10 cellular contexts compared by ENCODE assay signal in genomic region chr19:10114651-10115391, GRCh38. TPM values are rescaled to one million over a fixed set of nuclear protein-coding genes. Genes with fewer than 3 reads are reported as not detected.
DNase-seq lines count a peak whose midpoint lies in the region; ATAC-seq and TF ChIP-seq lines count a peak whose summit lies in the region.
"Had no signal": no experiment of that assay in that cellular context is flagged by ENCODE, and none has a peak within 500 bp of the region (broad histone marks: within the 10 kb centered on the region; RNA-seq: fewer than 3 reads in every experiment).

No MANE protein-coding gene starts in this region.

- no peak for TF ChIP-seq CTCF in GM10266 (IDR thresholded peaks at IDR 0.05; ENCODE audit: control insufficient read depth, insufficient read depth, low read depth, missing control alignments)

- peaks cover 46 to 95% (median 70%) of the 10 kb centered on the region in 11 experiments; a peak in 21 of 22 replicates for H4K20me1 ChIP-seq in BLaER1 treated with 17β-estradiol and CSF1 and Interleukin-3, amounts not matched to agents 10 nM and 100 nM

- peak overlapping the region in 4 of 11 experiments; percentile 37 to 96 (median 94); a peak in 5 of 22 replicates for H3K9ac ChIP-seq in BLaER1 treated with 17β-estradiol and CSF1 and Interleukin-3, amounts not matched to agents 10 nM and 100 nM

- peaks cover 68 to 82% (median 71%) of the 10 kb centered on the region in 11 experiments for H3K36me3 ChIP-seq in BLaER1 treated with 17β-estradiol and CSF1 and Interleukin-3, amounts not matched to agents 10 nM and 100 nM

- peak; percentile 1 for ATAC-seq in esophagus mucosa

- H3K9me3 ChIP-seq in BLaER1 treated with 17β-estradiol and CSF1 and Interleukin-3, amounts not matched to agents 10 nM and 100 nM (replicated peaks in 1 of 11) = no peaks in the 10 kb centered on the region
- H3K9me3 ChIP-seq: esophagus squamous epithelium had no signal

- H3K4me1 ChIP-seq in BLaER1 treated with 17β-estradiol and CSF1 and Interleukin-3, amounts not matched to agents 10 nM and 100 nM = peaks cover 77 to 91% (median 88%) of the 10 kb centered on the region in 10 experiments

- peak overlapping the region in 1 of 10 experiments; percentile 93; a peak in 2 of 20 replicates for H3K4me3 ChIP-seq in BLaER1 treated with 17β-estradiol and CSF1 and Interleukin-3, amounts not matched to agents 10 nM and 100 nM
- H3K4me3 ChIP-seq: esophagus squamous epithelium had no signal

- DNase-seq in DMS 273 (lab: John Stamatoyannopoulos, UW; ENCODE audit: unreplicated experiment) = peak; percentile 72
- no peak for DNase-seq in GOT3 (lab: John Stamatoyannopoulos, UW)
- no peak for DNase-seq in GM10266 (ENCODE audit: extremely low spot score)
- no peak for DNase-seq in NCI-H187 treated with DMSO at 0.1 percent for 48 hours (lab: John Stamatoyannopoulos, UW)
- no peak for DNase-seq in NOMO-1 treated with dmso at 0.1 percent for 144 hours (lab: John Stamatoyannopoulos, UW; ENCODE audit: unreplicated experiment)
- DNase-seq: esophagus squamous epithelium, SIG-M5 had no signal

- H3K4me2 ChIP-seq in BLaER1 treated with 17β-estradiol and CSF1 and Interleukin-3, amounts not matched to agents 10 nM and 100 nM = peak overlapping the region in 7 of 11 experiments; percentile 84 to 100 (median 98); a peak in 9 of 22 replicates

- H3K27ac ChIP-seq in BLaER1 treated with 17β-estradiol and CSF1 and Interleukin-3, amounts not matched to agents 10 nM and 100 nM = peak overlapping the region in 6 of 11 experiments; percentile 27 to 98 (median 92); a peak in 10 of 22 replicates
- H3K27ac ChIP-seq: esophagus squamous epithelium had no signal

- no peaks in the 10 kb centered on the region for H3K27me3 ChIP-seq in BLaER1 treated with 17β-estradiol and CSF1 and Interleukin-3, amounts not matched to agents 10 nM and 100 nM
- H3K27me3 ChIP-seq: esophagus squamous epithelium had no signal

TF ChIP-seq in PFSK-1, 5 proteins besides CTCF, POLR2A, EP300 and RAD21:
- TF ChIP-seq FOXP2 (optimal IDR thresholded peaks at IDR 0.05; ENCODE audit: borderline replicate concordance, extremely low read depth, extremely low read length, insufficient read depth) (peak; percentile 8), TAF1 (IDR thresholded peaks at IDR 0.05; ENCODE audit: borderline replicate concordance, insufficient read depth, low read length) (no peak)
TF ChIP-seq in PFSK-1: peak in this region for 1.

RNA-seq across cellular contexts. Expression of gene P2RY11, which starts 3.3 kb away (rescaled TPM):
- 41.3 TPM for polyA plus RNA-seq in PFSK-1 (2012; ENCODE audit: insufficient read length, low read depth)
- total RNA-seq in esophagus mucosa = 4.8 TPM

RNA-seq across cellular contexts. Expression of gene EIF3G, which starts 4.9 kb away (rescaled TPM):
- polyA plus RNA-seq in PFSK-1 (2012; ENCODE audit: insufficient read length, low read depth) = 661 TPM
- total RNA-seq in esophagus mucosa = 166 TPM

RNA-seq across cellular contexts. Expression of gene PPAN, which starts 8.7 kb away (rescaled TPM):
- 185 TPM for polyA plus RNA-seq in PFSK-1 (2012; ENCODE audit: insufficient read length, low read depth)
- total RNA-seq in esophagus mucosa = 32.3 TPM

RNA-seq across cellular contexts. Expression of gene ANGPTL6, which starts 12.3 kb away (rescaled TPM):
- 0.43 TPM for polyA plus RNA-seq in PFSK-1 (2012; ENCODE audit: insufficient read length, low read depth)
- not detected for total RNA-seq in esophagus mucosa

RNA-seq across cellular contexts. Expression of gene SHFL, which starts 28.7 kb away (rescaled TPM):
- 19.5 TPM for polyA plus RNA-seq in PFSK-1 (2012; ENCODE audit: insufficient read length, low read depth)
- 11.1 TPM for total RNA-seq in esophagus mucosa
